In the genomic region with DNA sequence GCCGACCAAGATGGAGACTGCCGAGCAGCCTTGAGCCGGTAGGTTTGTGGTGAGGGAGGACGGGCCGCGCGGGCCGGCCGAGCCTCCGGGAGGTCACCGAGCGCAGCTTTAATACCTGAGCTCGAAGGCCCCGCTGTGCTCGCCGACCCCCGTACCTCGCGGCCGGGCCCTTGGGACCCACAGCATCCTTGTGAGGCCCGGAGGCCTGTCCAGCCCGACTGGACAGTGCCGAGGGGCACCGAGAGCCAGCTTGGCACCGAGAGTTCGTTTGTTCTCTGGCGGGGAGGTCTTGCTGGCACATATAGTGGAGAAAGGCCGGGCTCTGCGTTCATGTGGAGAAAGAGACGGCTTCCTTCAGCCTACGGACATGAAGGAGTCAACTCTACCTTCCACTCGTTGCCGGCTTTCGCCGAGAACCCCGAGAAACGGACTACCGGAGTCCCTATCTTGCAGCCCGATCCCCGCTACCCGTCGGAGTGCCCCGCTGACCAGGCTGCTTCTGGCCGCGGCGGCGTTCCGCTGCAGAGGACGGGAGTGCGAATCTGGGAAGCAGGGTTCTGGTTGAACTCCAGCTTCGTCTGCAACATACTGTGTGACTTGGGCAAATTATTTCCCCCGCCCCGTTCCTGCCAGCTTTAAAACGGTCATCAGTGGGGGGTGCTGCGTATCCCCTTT, we compare ENCODE assay signal across 8 cellular contexts. TPM values are rescaled to one million over a fixed set of nuclear protein-coding genes. Genes with fewer than 3 reads are reported as not detected.
DNase-seq lines count a peak whose midpoint lies in the region; ATAC-seq, FAIRE-seq and TF ChIP-seq lines count a peak whose summit lies in the region.

No MANE protein-coding gene starts in this region.

- peaks cover 0 to 14% of the 10 kb centered on the region in 2 experiments; a peak in 3 of 4 replicates for H3K79me2 ChIP-seq in H1 (ENCODE audit: control insufficient read depth in 1 of 2, insufficient read depth in 2 of 2, low read length in 2 of 2)

- H3K14ac ChIP-seq in H1 (ENCODE audit: insufficient read length): no peak overlapping the region

- peak overlapping the region; percentile 85 to 93 (median 91) for H3K9ac ChIP-seq in H1 (replicated peaks in 1 of 4; ENCODE audit: extremely low read depth in 1 of 4, low read depth in 3 of 4, low read length in 3 of 4)

- peak overlapping the region; percentile 28 for H3K56ac ChIP-seq in H1 (replicated peaks; ENCODE audit: insufficient read length, low read depth, low read length)

- peaks cover 5% of the 10 kb centered on the region for H3K4me1 Mint-ChIP-seq in nephron

- H3K79me1 ChIP-seq in H1 (ENCODE audit: low read depth, low read length): no peaks in the 10 kb centered on the region; the same call in 1 of the 2 replicates

- peaks cover 2 to 26% (median 10%) of the 10 kb centered on the region in 4 experiments; a peak in 4 of 8 replicates for H3K36me3 ChIP-seq in H1 (ENCODE audit: control insufficient read depth in 2 of 4, insufficient read depth in 4 of 4, low read length in 3 of 4)

- H4K20me1 ChIP-seq in H1 (replicated peaks in 1 of 2; ENCODE audit: control insufficient read depth in 1 of 2, insufficient read depth in 2 of 2, low read length in 2 of 2): peaks cover 5 to 6% of the 10 kb centered on the region in 2 experiments

- H3K23ac ChIP-seq in H1 (ENCODE audit: insufficient read length): no peak overlapping the region

- peak overlapping the region; percentile 56 for H4K5ac ChIP-seq in H1 (ENCODE audit: insufficient read length, low read depth, low read length)

- POLR2A ChIA-PET in H1 (lab: Charles Lee; ENCODE audit: partially characterized antibody): interaction anchor here (0.7 to 5.0 kb wide), 14 partner anchors 9 to 491 kb away, joined by 3 to 42 read pairs (median 4); a partner anchor contains a TSS

- no peak overlapping the region for H2BK120ac ChIP-seq in H1 (replicated peaks; ENCODE audit: low read depth, low read length)

- 0 out of 2 replicates have a peak overlapping the region, but pooled peaks have one; percentile 49 for H2AK5ac ChIP-seq in H1 (ENCODE audit: low read depth, low read length)

- CTCF ChIA-PET in H1 (lab: Charles Lee; ENCODE audit: partially characterized antibody): interaction anchor here (0.7 to 14.1 kb wide), 19 partner anchors 9 to 209 kb away, joined by 3 to 196 read pairs (median 5); no protein-coding TSS in a partner anchor

- H3K36me3 Mint-ChIP-seq in nephron (ENCODE audit: low read depth): peaks cover 12% of the 10 kb centered on the region

- H3K4me1 ChIP-seq in H1 (replicated peaks in 1 of 4; ENCODE audit: control insufficient read depth in 3 of 4, insufficient read depth in 4 of 4, low read length in 3 of 4): peaks cover 0 to 17% (median 6%) of the 10 kb centered on the region in 4 experiments; a peak in 5 of 7 replicates

- no peaks in the 10 kb centered on the region for H3K27me3 ChIP-seq in H1 (replicated peaks in 1 of 4; ENCODE audit: control insufficient read depth in 3 of 4, extremely low read depth in 1 of 4, insufficient read depth in 3 of 4, low read length in 3 of 4)

- ATAC-seq in GM18873 (IDR thresholded peaks at IDR 0.05; ENCODE audit: low FRiP score, unreplicated experiment) (peak; percentile 6), HG02885 (IDR thresholded peaks at IDR 0.05; ENCODE audit: poor library complexity, unreplicated experiment) (no peak)

- H3K23me2 ChIP-seq in H1 (ENCODE audit: low read depth, low read length): peaks cover 12% of the 10 kb centered on the region

- H3K9me3 Mint-ChIP-seq in nephron: no peaks in the 10 kb centered on the region

- WGBS in H1 (ENCODE audit: extremely low coverage in 1 of 2, insufficient coverage in 1 of 2, insufficient read length in 1 of 2, insufficient replicate concordance in 2 of 2, low coverage in 1 of 2, low lambda C conversion rate in 2 of 2, missing lambda C conversion rate in 1 of 2), 2 experiments: 3% methylated on average over 42 of the region's 55 CpGs; no CpG with 5 or more reads in 1 of the 2 experiments

- no peaks in the 10 kb centered on the region for H3K9me3 ChIP-seq in H1 (ENCODE audit: insufficient read depth in 2 of 2, low read depth in 1 of 2, low read length in 1 of 2)

- no peak overlapping the region for H2BK15ac ChIP-seq in H1 (ENCODE audit: low read length)

- H3K4me3 ChIP-seq in NB4 (ENCODE audit: low read depth, low read length): peak overlapping the region; percentile 99
- peak overlapping the region; percentile 86 to 98 (median 97) for H3K4me3 ChIP-seq in H1 (ENCODE audit: extremely low read depth in 1 of 4, insufficient read depth in 2 of 4, low read depth in 3 of 4, low read length in 4 of 4)

- no peak overlapping the region for H2BK12ac ChIP-seq in H1 (ENCODE audit: low read depth, low read length)

- H4K8ac ChIP-seq in H1 (ENCODE audit: extremely low read depth, insufficient read depth, low read length): peak overlapping the region; percentile 87

- peak overlapping the region; percentile 82 for H4K91ac ChIP-seq in H1 (replicated peaks; ENCODE audit: insufficient read length, low read length)

- TF ChIP-seq CTCF in NB4 (IDR thresholded peaks at IDR 0.05; ENCODE audit: low read depth, low read length) (no peak), H1 (IDR thresholded peaks at IDR 0.05; ENCODE audit: control extremely low read depth in 1 of 3, insufficient read depth in 1 of 3, low read depth in 1 of 3, low read length in 3 of 3) (no peak), nephron (IDR thresholded peaks at IDR 0.05; ENCODE audit: unreplicated experiment in 3 of 3) (no peak)

- no peak overlapping the region for H2BK20ac ChIP-seq in H1 (ENCODE audit: low read length)

- no peak for DNase-seq in NB4 (ENCODE audit: low read depth)
- DNase-seq in H1 (ENCODE audit: low read depth in 1 of 2, low spot score in 2 of 2): no peak
- no peak for DNase-seq in iPS-NIHi11 (ENCODE audit: low spot score)
- no peak for DNase-seq in H4 (ENCODE audit: low spot score)
- no peak for DNase-seq in pons (ENCODE audit: low spot score)

- H2AFZ ChIP-seq in H1 (ENCODE audit: low read length): no peak overlapping the region

- peak overlapping the region; percentile 85 to 98 (median 94) for H3K27ac Mint-ChIP-seq in nephron

- TF ChIP-seq POLR2A in NB4 (IDR thresholded peaks at IDR 0.05; ENCODE audit: extremely low read depth, insufficient read length): no peak
- TF ChIP-seq POLR2A in H1 (IDR thresholded peaks at IDR 0.05; ENCODE audit: control extremely low read depth in 1 of 2, low read depth in 2 of 2, low read length in 2 of 2): no peak; a peak in 2 of 3 replicates

- peak overlapping the region; percentile 48 for H3K18ac ChIP-seq in H1 (ENCODE audit: extremely low read depth, low read length)

- peak overlapping the region; percentile 78 for H3K27ac ChIP-seq in H1 (ENCODE audit: low read depth, low read length)

- TF ChIP-seq EP300 in H1 (IDR thresholded peaks at IDR 0.05; ENCODE audit: borderline replicate concordance in 1 of 2, low read depth in 2 of 2, low read length in 2 of 2): no peak

- no peak for TF ChIP-seq RAD21 in H1 (IDR thresholded peaks at IDR 0.05 in 1 of 2, conservative IDR thresholded peaks at IDR 0.05 in 1 of 2; ENCODE audit: low read depth in 2 of 2, low read length in 2 of 2)

- H3K4me3 Mint-ChIP-seq in nephron: peak overlapping the region; percentile 91 to 98 (median 95)

- no peak for FAIRE-seq in H1 (lab: Jason Lieb, UNC)

- no peaks in the 10 kb centered on the region for H3K27me3 Mint-ChIP-seq in nephron (ENCODE audit: low read depth)

- H2BK5ac ChIP-seq in H1 (ENCODE audit: low read depth, low read length): peak overlapping the region; percentile 71

- peak overlapping the region; percentile 32 for H3K4ac ChIP-seq in H1 (replicated peaks; ENCODE audit: insufficient read length, low read depth, low read length)

- peak overlapping the region; percentile 81 for H3K4me2 ChIP-seq in H1 (ENCODE audit: insufficient read depth in 1 of 2, low read depth in 2 of 2, low read length in 2 of 2)

RNA-seq across cellular contexts. Expression of a gene that starts 0.3 kb away (rescaled TPM):
- 39.3 and 44.3 TPM in 2 replicates for total RNA-seq in H1 (2021; fragmentation: NEBNext Ultra II Directional; extraction: Animal tissue kit (Norgen Biotek cat#: 25700))
- 34.0 and 49.6 TPM in 2 replicates for polyA plus RNA-seq in H1 (2011; rRNA removed)
- polyA plus RNA-seq in H1 (2011; cell fraction: cytosol; rRNA removed): 36.2 TPM
- polyA plus RNA-seq in H1 (2011; cell fraction: nucleus; rRNA removed): 40.4 TPM
- polyA plus RNA-seq in H1 (2012, experiment 1 of 2): 25.9 to 42.8 TPM (median 40.6 TPM) in 4 replicates
- polyA plus RNA-seq in H1 (2012, experiment 2 of 2): 24.6 TPM
- 53.6 TPM for polyA plus RNA-seq in H1 (2013, experiment 1 of 2)
- polyA plus RNA-seq in H1 (2013, experiment 2 of 2): 49.6 TPM
- polyA minus RNA-seq in H1 (2011; rRNA and poly(A)+ RNA removed): 16.0 and 16.2 TPM in 2 replicates
- 19.6 TPM for polyA minus RNA-seq in H1 (2011; cell fraction: cytosol; rRNA and poly(A)+ RNA removed)
- 38.7 TPM for polyA minus RNA-seq in H1 (2011; cell fraction: nucleus; rRNA and poly(A)+ RNA removed)
- total RNA-seq in H4 (2014; rRNA removed; shearing (Covaris generic)): 32.8 and 52.2 TPM in 2 replicates

RNA-seq across cellular contexts. Expression of a gene that starts 23.8 kb away (rescaled TPM):
- 238 and 240 TPM in 2 replicates for total RNA-seq in H1 (2021; fragmentation: NEBNext Ultra II Directional; extraction: Animal tissue kit (Norgen Biotek cat#: 25700))
- 309 and 386 TPM in 2 replicates for polyA plus RNA-seq in H1 (2011; rRNA removed)
- 189 TPM for polyA plus RNA-seq in H1 (2011; cell fraction: cytosol; rRNA removed)
- polyA plus RNA-seq in H1 (2011; cell fraction: nucleus; rRNA removed): 205 TPM
- 237 to 356 TPM (median 324 TPM) in 4 replicates for polyA plus RNA-seq in H1 (2012, experiment 1 of 2)
- 408 TPM for polyA plus RNA-seq in H1 (2012, experiment 2 of 2)
- 299 TPM for polyA plus RNA-seq in H1 (2013, experiment 1 of 2)
- 331 TPM for polyA plus RNA-seq in H1 (2013, experiment 2 of 2)
- polyA minus RNA-seq in H1 (2011; rRNA and poly(A)+ RNA removed): 242 and 320 TPM in 2 replicates
- polyA minus RNA-seq in H1 (2011; cell fraction: cytosol; rRNA and poly(A)+ RNA removed): 169 TPM
- polyA minus RNA-seq in H1 (2011; cell fraction: nucleus; rRNA and poly(A)+ RNA removed): 74.6 TPM
- 135 and 154 TPM in 2 replicates for total RNA-seq in H4 (2014; rRNA removed; shearing (Covaris generic))

RNA-seq across cellular contexts. Expression of a gene that starts 43.4 kb away (rescaled TPM):
- total RNA-seq in H1 (2021; fragmentation: NEBNext Ultra II Directional; extraction: Animal tissue kit (Norgen Biotek cat#: 25700)): 0.11 TPM in 1 of 2 replicates, not detected in the other
- polyA plus RNA-seq in H1 (2011; rRNA removed): 0.02 and 0.05 TPM in 2 replicates
- 0.04 TPM for polyA plus RNA-seq in H1 (2011; cell fraction: cytosol; rRNA removed)
- 0.24 TPM for polyA plus RNA-seq in H1 (2011; cell fraction: nucleus; rRNA removed)
- polyA plus RNA-seq in H1 (2012, experiment 1 of 2): 0.04 TPM in 1 of 4 replicates, not detected in the others
- polyA plus RNA-seq in H1 (2012, experiment 2 of 2): not detected
- 0.02 TPM for polyA plus RNA-seq in H1 (2013, experiment 1 of 2)
- polyA plus RNA-seq in H1 (2013, experiment 2 of 2): 0.02 TPM
- not detected in 2 replicates for polyA minus RNA-seq in H1 (2011; rRNA and poly(A)+ RNA removed)
- polyA minus RNA-seq in H1 (2011; cell fraction: cytosol; rRNA and poly(A)+ RNA removed): not detected
- not detected for polyA minus RNA-seq in H1 (2011; cell fraction: nucleus; rRNA and poly(A)+ RNA removed)
- total RNA-seq in H4 (2014; rRNA removed; shearing (Covaris generic)): not detected in 2 replicates

RNA-seq across cellular contexts. Expression of a gene that starts 43.9 kb away (rescaled TPM):
- total RNA-seq in H1 (2021; fragmentation: NEBNext Ultra II Directional; extraction: Animal tissue kit (Norgen Biotek cat#: 25700)): 2.0 and 2.4 TPM in 2 replicates
- 1.9 and 2.4 TPM in 2 replicates for polyA plus RNA-seq in H1 (2011; rRNA removed)
- polyA plus RNA-seq in H1 (2011; cell fraction: cytosol; rRNA removed): 1.4 TPM
- 2.3 TPM for polyA plus RNA-seq in H1 (2011; cell fraction: nucleus; rRNA removed)
- polyA plus RNA-seq in H1 (2012, experiment 1 of 2): 1.4 to 2.5 TPM (median 2.0 TPM) in 4 replicates
- polyA plus RNA-seq in H1 (2012, experiment 2 of 2): 2.2 TPM
- polyA plus RNA-seq in H1 (2013, experiment 1 of 2): 2.0 TPM
- polyA plus RNA-seq in H1 (2013, experiment 2 of 2): 2.0 TPM
- 1.3 and 2.8 TPM in 2 replicates for polyA minus RNA-seq in H1 (2011; rRNA and poly(A)+ RNA removed)
- 1.8 TPM for polyA minus RNA-seq in H1 (2011; cell fraction: cytosol; rRNA and poly(A)+ RNA removed)
- 6.1 TPM for polyA minus RNA-seq in H1 (2011; cell fraction: nucleus; rRNA and poly(A)+ RNA removed)
- total RNA-seq in H4 (2014; rRNA removed; shearing (Covaris generic)): 0.04 TPM in 1 of 2 replicates, not detected in the other
